16 cellular contexts compared by ENCODE assay signal in genomic region chr4:153936121-153936520, GRCh38.
DNase-seq lines count a peak whose midpoint lies in the region; ATAC-seq, FAIRE-seq and TF ChIP-seq lines count a peak whose summit lies in the region.
"Had no signal": no experiment of that assay in that cellular context is flagged by ENCODE, and none has a peak within 500 bp of the region (broad histone marks: within the 10 kb centered on the region; RNA-seq: fewer than 3 reads in every experiment).

No MANE protein-coding gene starts in this region.

- WGBS in mesenchymal stem cell: 71% methylated on average over 1 of the region's 3 CpGs
- WGBS in aorta, 2 donors: 82 to 87% methylated on average over 3 of the region's 3 CpGs

- H3K4me3 ChIP-seq in DND-41 (ENCODE audit: low read depth in 1 of 2, low read length in 2 of 2) (no peak overlapping the region), OCI-LY3 (ENCODE audit: low read length) (no peak overlapping the region), mesenchymal stem cell (ENCODE audit: insufficient read depth in 1 of 2, low read depth in 1 of 2, low read length in 2 of 2) (no peak overlapping the region), aorta (ENCODE audit: low read length in 2 of 2) (no peak overlapping the region)
- H3K4me3 ChIP-seq: GM12878, GM23338 had no signal

- FAIRE-seq in HTR-8/SVneo (lab: Jason Lieb, UNC): peak; percentile 13
- FAIRE-seq: A204.1, GM12878, HepG2 had no signal

- H3K18ac ChIP-seq in mesenchymal stem cell (ENCODE audit: low read depth in 1 of 2, low read length in 2 of 2): no peak overlapping the region

- no peaks in the 10 kb centered on the region for H3K79me2 ChIP-seq in DND-41 (ENCODE audit: insufficient read depth, low read length)
- H3K79me2 ChIP-seq in OCI-LY3 (ENCODE audit: low read length): no peaks in the 10 kb centered on the region

- H2BK120ac ChIP-seq in mesenchymal stem cell (ENCODE audit: low read depth, low read length): no peak overlapping the region

- peak overlapping the region; percentile 63 for H4K8ac ChIP-seq in mesenchymal stem cell (ENCODE audit: low read length)

- H3K4ac ChIP-seq in mesenchymal stem cell (ENCODE audit: low read depth in 1 of 2, low read length in 2 of 2): no peak overlapping the region

- H2AFZ ChIP-seq in DND-41 (ENCODE audit: low read depth, low read length): peak overlapping the region; percentile 21; the same call in 1 of the 2 replicates
- peak overlapping the region; percentile 54; the same call in 1 of the 2 replicates for H2AFZ ChIP-seq in OCI-LY3 (ENCODE audit: low read depth, low read length)
- H2AFZ ChIP-seq in mesenchymal stem cell (ENCODE audit: low read depth, low read length): no peak overlapping the region
- H2AFZ ChIP-seq: GM23338 had no signal

- H2BK5ac ChIP-seq in mesenchymal stem cell (ENCODE audit: low read depth, low read length, poor library complexity, severe bottlenecking): no peak overlapping the region

- H3K23ac ChIP-seq in mesenchymal stem cell (ENCODE audit: low read length in 2 of 2): no peak overlapping the region

- H2AK5ac ChIP-seq in mesenchymal stem cell (ENCODE audit: low read length, severe bottlenecking): no peak overlapping the region

- no peak overlapping the region for H4K91ac ChIP-seq in mesenchymal stem cell (ENCODE audit: low read length)

- H3K27ac ChIP-seq in DND-41 (ENCODE audit: low read length): peak overlapping the region; percentile 75
- no peak overlapping the region for H3K27ac ChIP-seq in OCI-LY3 (ENCODE audit: low read length)
- no peak overlapping the region for H3K27ac ChIP-seq in mesenchymal stem cell (ENCODE audit: low read length, poor library complexity, severe bottlenecking)
- H3K27ac ChIP-seq in aorta (ENCODE audit: low read depth in 1 of 2, low read length in 2 of 2): no peak overlapping the region

- H3K4me1 ChIP-seq in DND-41 (ENCODE audit: insufficient read depth, low read length) (peaks cover 58% of the 10 kb centered on the region), OCI-LY3 (ENCODE audit: low read length) (peaks cover 13% of the 10 kb centered on the region), mesenchymal stem cell (ENCODE audit: control insufficient read depth, insufficient read depth, low read depth, low read length) (no peaks in the 10 kb centered on the region), aorta (ENCODE audit: control insufficient read depth in 1 of 2, insufficient read depth in 2 of 2, low read length in 2 of 2) (no peaks in the 10 kb centered on the region)

- H3K4me2 ChIP-seq in DND-41 (ENCODE audit: insufficient read depth, low read length) (peak overlapping the region; percentile 50; the same call in 1 of the 2 replicates), OCI-LY3 (ENCODE audit: low read length) (no peak overlapping the region), mesenchymal stem cell (ENCODE audit: low read length, poor library complexity, severe bottlenecking) (no peak overlapping the region)
- H3K4me2 ChIP-seq: GM23338 had no signal

- no peak for TF ChIP-seq CTCF in DND-41 (IDR thresholded peaks at IDR 0.05; ENCODE audit: borderline replicate concordance, extremely low read depth, low read length, poor library complexity, severe bottlenecking)
- no peak for TF ChIP-seq CTCF in OCI-LY3 (IDR thresholded peaks at IDR 0.05; ENCODE audit: low read depth, low read length)

- no peak overlapping the region for H2BK15ac ChIP-seq in mesenchymal stem cell (ENCODE audit: low read depth, poor library complexity, severe bottlenecking)

- H4K20me1 ChIP-seq in DND-41 (ENCODE audit: insufficient read depth, low read length) (no peaks in the 10 kb centered on the region), OCI-LY3 (ENCODE audit: insufficient read depth, low read length) (no peaks in the 10 kb centered on the region)

- DNase-seq in DND-41 (peak; percentile 58), HTR-8/SVneo (ENCODE audit: insufficient read length, low spot score) (no peak), mesenchymal stem cell (no peak), NCI-H1436 treated with DMSO at 0.1 percent for 48 hours (lab: John Stamatoyannopoulos, UW) (no peak), aorta (no peak)
- DNase-seq: C1 segment of cervical spinal cord; Calu3; CD4-positive, alpha-beta T cell; DMS 273 treated with DMSO at 0.1 percent for 48 hours; H9 had no signal

- H3K36me3 ChIP-seq in DND-41 (ENCODE audit: insufficient read depth, low read length): no peaks in the 10 kb centered on the region
- no peaks in the 10 kb centered on the region for H3K36me3 ChIP-seq in OCI-LY3 (replicated peaks; ENCODE audit: low read depth, low read length)
- no peaks in the 10 kb centered on the region for H3K36me3 ChIP-seq in mesenchymal stem cell (ENCODE audit: control insufficient read depth in 1 of 2, insufficient read depth in 2 of 2, low read depth in 1 of 2, low read length in 2 of 2)
- no peaks in the 10 kb centered on the region for H3K36me3 ChIP-seq in aorta (ENCODE audit: control insufficient read depth in 1 of 2, insufficient read depth in 2 of 2, low read length in 1 of 2)

- intact Hi-C loops in aorta (cut with DNase I): no loop called here

- peak; percentile 70 for ATAC-seq in DND-41 (ENCODE audit: insufficient read depth, low read depth)
- no peak for ATAC-seq in HG02938 (IDR thresholded peaks at IDR 0.05; ENCODE audit: unreplicated experiment)
- no peak for ATAC-seq in aorta (ENCODE audit: low FRiP score)
- ATAC-seq: GM12878, GM23338, HepG2 had no signal

- H3K9ac ChIP-seq in DND-41 (ENCODE audit: low read depth, low read length): 0 out of 2 replicates have a peak overlapping the region, but pooled peaks have one; percentile 22
- no peak overlapping the region for H3K9ac ChIP-seq in OCI-LY3 (ENCODE audit: low read length)
- no peak overlapping the region for H3K9ac ChIP-seq in mesenchymal stem cell (ENCODE audit: low read length)

- no peaks in the 10 kb centered on the region for H3K27me3 ChIP-seq in DND-41 (ENCODE audit: insufficient read depth, low read length, poor library complexity)
- H3K27me3 ChIP-seq in OCI-LY3 (ENCODE audit: low read depth, low read length): 0 out of 2 replicates have a peak, but pooled peaks cover 1% of the 10 kb centered on the region
- H3K27me3 ChIP-seq in mesenchymal stem cell (ENCODE audit: control insufficient read depth in 1 of 2, insufficient read depth in 1 of 2, low read length in 2 of 2): no peaks in the 10 kb centered on the region
- no peaks in the 10 kb centered on the region for H3K27me3 ChIP-seq in aorta (ENCODE audit: control insufficient read depth in 1 of 2, insufficient read depth in 2 of 2, low read length in 1 of 2)

- no peaks in the 10 kb centered on the region for H3K9me3 ChIP-seq in DND-41 (ENCODE audit: insufficient read depth, low read length, severe bottlenecking)
- H3K9me3 ChIP-seq in OCI-LY3 (ENCODE audit: insufficient read depth, low read length): no peaks in the 10 kb centered on the region
- H3K9me3 ChIP-seq in mesenchymal stem cell (ENCODE audit: control insufficient read depth, low read length): no peaks in the 10 kb centered on the region
- no peaks in the 10 kb centered on the region for H3K9me3 ChIP-seq in aorta (ENCODE audit: control insufficient read depth, low read length)

- H3K79me1 ChIP-seq in mesenchymal stem cell (replicated peaks; ENCODE audit: low read length, poor library complexity, severe bottlenecking): no peaks in the 10 kb centered on the region

- peak overlapping the region in 1 of 2 experiments; percentile 83 for H2BK12ac ChIP-seq in mesenchymal stem cell (ENCODE audit: low read length in 2 of 2)

- H3K14ac ChIP-seq in mesenchymal stem cell (ENCODE audit: low read length in 2 of 2): no peak overlapping the region
